In genomic region chr10:4498763-4499251, GRCh38 we compare ENCODE assay signal across 10 cellular contexts.
DNase-seq lines count a peak whose midpoint lies in the region; ATAC-seq and TF ChIP-seq lines count a peak whose summit lies in the region.
"Had no signal": no experiment of that assay in that cellular context is flagged by ENCODE, and none has a peak within 500 bp of the region (broad histone marks: within the 10 kb centered on the region; RNA-seq: fewer than 3 reads in every experiment).

No MANE protein-coding gene starts in this region.

- H3K4me1 Mint-ChIP-seq in CD4-positive, alpha-beta memory T cell = no peaks in the 10 kb centered on the region
- peaks cover 7% of the 10 kb centered on the region for H3K4me1 Mint-ChIP-seq in Caco-2 (ENCODE audit: low read depth, unreplicated experiment)

- H3K36me3 ChIP-seq in subcutaneous abdominal adipose tissue (ENCODE audit: control insufficient read depth in 5 of 5, insufficient read depth in 5 of 5, low read length in 5 of 5) (no peaks in the 10 kb centered on the region), Caco-2 (ENCODE audit: control insufficient read depth, insufficient read depth, low read length) (no peaks in the 10 kb centered on the region)
- no peaks in the 10 kb centered on the region for H3K36me3 ChIP-seq in CD4-positive, alpha-beta memory T cell (ENCODE audit: insufficient read depth, low read length)

- no peaks in the 10 kb centered on the region for H3K27me3 ChIP-seq in right cardiac atrium (ENCODE audit: control insufficient read depth, insufficient read depth)
- no peaks in the 10 kb centered on the region for H3K27me3 ChIP-seq in subcutaneous abdominal adipose tissue (ENCODE audit: control insufficient read depth in 5 of 5, insufficient read depth in 4 of 5, low read length in 5 of 5)
- no peaks in the 10 kb centered on the region for H3K27me3 ChIP-seq in CD4-positive, alpha-beta memory T cell (ENCODE audit: insufficient read depth, low read length)
- no peaks in the 10 kb centered on the region for H3K27me3 ChIP-seq in Caco-2 (replicated peaks; ENCODE audit: control insufficient read depth, insufficient read depth, low read length)

- 28% methylated on average over 6 of the region's 6 CpGs for WGBS in right cardiac atrium

- intact Hi-C loops in right cardiac atrium (cut with DNase I) = no loop called here
- intact Hi-C loops in CD4-positive, alpha-beta memory T cell (cut with micrococcal nuclease) = no loop called here
- intact Hi-C loops in Caco-2 (cut with micrococcal nuclease; ENCODE audit: unreplicated experiment) = no loop called here

- H3K27me3 Mint-ChIP-seq in CD4-positive, alpha-beta memory T cell = no peaks in the 10 kb centered on the region
- no peaks in the 10 kb centered on the region for H3K27me3 Mint-ChIP-seq in Caco-2 (ENCODE audit: insufficient read depth, unreplicated experiment)

- DNase-seq in HS-5 (ENCODE audit: low read depth) (peak; percentile 28), astrocyte of the spinal cord (ENCODE audit: low read depth, low spot score) (peak; percentile 95), right cardiac atrium (no peak), LoVo (ENCODE audit: low spot score) (no peak), Caco-2 (no peak), NCI-H510A treated with DMSO at 0.1 percent for 48 hours (lab: John Stamatoyannopoulos, UW) (no peak)
- DNase-seq in CD4-positive, alpha-beta memory T cell = no peak
- DNase-seq: activated CD8-positive, alpha-beta T cell treated with anti-CD3 and anti-CD28 coated beads, Interleukin-2, amount 10 ng/mL, durations not matched to agents 7 days and 5 days; NCI-H2029 had no signal

- TF ChIP-seq CTCF in astrocyte of the spinal cord (IDR thresholded peaks at IDR 0.05; ENCODE audit: low read depth, low read length) (no peak), Caco-2 (IDR thresholded peaks at IDR 0.05; ENCODE audit: insufficient read depth in 1 of 2, low read depth in 1 of 2, low read length in 1 of 2, severe bottlenecking in 1 of 2, unreplicated experiment in 1 of 2) (no peak)

- H3K27ac Mint-ChIP-seq in CD4-positive, alpha-beta memory T cell = no peak overlapping the region
- H3K27ac Mint-ChIP-seq in Caco-2 (ENCODE audit: unreplicated experiment) = no peak overlapping the region
- H3K27ac Mint-ChIP-seq: activated CD8-positive, alpha-beta T cell treated with anti-CD3 and anti-CD28 coated beads, Interleukin-2, amount 10 ng/mL, durations not matched to agents 7 days and 5 days had no signal

- no peak overlapping the region for H3K4me3 Mint-ChIP-seq in CD4-positive, alpha-beta memory T cell
- no peak overlapping the region for H3K4me3 Mint-ChIP-seq in Caco-2 (ENCODE audit: unreplicated experiment)
- H3K4me3 Mint-ChIP-seq: activated CD8-positive, alpha-beta T cell treated with anti-CD3 and anti-CD28 coated beads, Interleukin-2, amount 10 ng/mL, durations not matched to agents 7 days and 5 days had no signal

- H3K9ac ChIP-seq in subcutaneous abdominal adipose tissue (ENCODE audit: low read length in 5 of 5) = no peak overlapping the region

- no peaks in the 10 kb centered on the region for H3K36me3 Mint-ChIP-seq in CD4-positive, alpha-beta memory T cell
- H3K36me3 Mint-ChIP-seq in Caco-2 (ENCODE audit: insufficient read depth, unreplicated experiment) = no peaks in the 10 kb centered on the region

- POLR2A ChIA-PET in CD4-positive, alpha-beta memory T cell (lab: Charles Lee; ENCODE audit: partially characterized antibody) = no interaction called here
- POLR2A ChIA-PET in Caco-2 (lab: Charles Lee) = no interaction called here

- H3K4me3 ChIP-seq in astrocyte of the spinal cord (ENCODE audit: low read depth, low read length) = no peak overlapping the region
- no peak overlapping the region for H3K4me3 ChIP-seq in right cardiac atrium (ENCODE audit: low read length)
- H3K4me3 ChIP-seq in subcutaneous abdominal adipose tissue (ENCODE audit: low read depth in 1 of 5, low read length in 5 of 5) = no peak overlapping the region
- no peak overlapping the region for H3K4me3 ChIP-seq in CD4-positive, alpha-beta memory T cell (ENCODE audit: low read length in 2 of 2)
- no peak overlapping the region for H3K4me3 ChIP-seq in Caco-2 (ENCODE audit: low read depth, low read length)

- in situ Hi-C loops in astrocyte of the spinal cord (cut with HindIII; ENCODE audit: low sequenced_read_pairs) = no loop called here

- CTCF ChIA-PET in CD4-positive, alpha-beta memory T cell (lab: Charles Lee; ENCODE audit: partially characterized antibody) = interaction anchor here (0.8 kb wide), 1 partner anchor 77 kb away, joined by 3 read pairs; no protein-coding TSS in a partner anchor
- CTCF ChIA-PET in Caco-2 (lab: Charles Lee) = no interaction called here

- H3K27ac ChIP-seq in right cardiac atrium (ENCODE audit: low read length) = peak overlapping the region; percentile 75
- H3K27ac ChIP-seq in subcutaneous abdominal adipose tissue (ENCODE audit: low read depth, low read length) = peak overlapping the region; percentile 9
- H3K27ac ChIP-seq in CD4-positive, alpha-beta memory T cell (ENCODE audit: low read depth, low read length) = no peak overlapping the region

- peak; percentile 50 to 80 for ATAC-seq in right cardiac atrium
- ATAC-seq: activated CD8-positive, alpha-beta T cell treated with anti-CD3 and anti-CD28 coated beads, Interleukin-2, amount 10 ng/mL, durations not matched to agents 7 days and 5 days had no signal

- H3K9me3 ChIP-seq in right cardiac atrium (ENCODE audit: control insufficient read depth, low read length) (no peaks in the 10 kb centered on the region), subcutaneous abdominal adipose tissue (ENCODE audit: control insufficient read depth in 5 of 5, low read length in 5 of 5) (peaks cover 0 to 3% (median 0%) of the 10 kb centered on the region in 5 donors), Caco-2 (peaks cover 3% of the 10 kb centered on the region; the same call in 1 of the 2 replicates)
- H3K9me3 ChIP-seq in CD4-positive, alpha-beta memory T cell (ENCODE audit: control insufficient read depth in 1 of 2, low read length in 2 of 2) = no peaks in the 10 kb centered on the region

- BruUV-seq in Caco-2 (replicated peaks; lab: Mats Ljungman, UMichigan) = no TSS peak

- peaks cover 0 to 3% (median 0%) of the 10 kb centered on the region in 8 donors for H3K9me3 Mint-ChIP-seq in CD4-positive, alpha-beta memory T cell
- H3K9me3 Mint-ChIP-seq in Caco-2 (ENCODE audit: unreplicated experiment) = no peaks in the 10 kb centered on the region

- H3K4me1 ChIP-seq in right cardiac atrium (ENCODE audit: control insufficient read depth, insufficient read depth, low read length) (peaks cover 5% of the 10 kb centered on the region), subcutaneous abdominal adipose tissue (ENCODE audit: control insufficient read depth in 5 of 5, insufficient read depth in 5 of 5, low read length in 5 of 5) (peaks cover 0 to 17% (median 6%) of the 10 kb centered on the region in 5 donors), Caco-2 (peaks cover 10% of the 10 kb centered on the region; the same call in 1 of the 2 replicates)
- H3K4me1 ChIP-seq in CD4-positive, alpha-beta memory T cell (ENCODE audit: insufficient read depth, low read length) = no peaks in the 10 kb centered on the region

Comparison
In these comparisons a context has a peak if more than half of its experiments do, and no peak if none do; other contexts are left out.
1. DNase-seq: peak in HS-5 (single experiment) and astrocyte of the spinal cord (single experiment); none in right cardiac atrium (0 of 3), LoVo (single experiment), CD4-positive, alpha-beta memory T cell (0 of 5), Caco-2 (0 of 2) and NCI-H510A treated with DMSO at 0.1 percent for 48 hours (single experiment).